In genomic region chr11:118673361-118674093, GRCh38 we compare ENCODE assay signal across 18 cellular contexts. TPM values are rescaled to one million over a fixed set of nuclear protein-coding genes. Genes with fewer than 3 reads are reported as not detected.
DNase-seq lines count a peak whose midpoint lies in the region; ATAC-seq, FAIRE-seq and TF ChIP-seq lines count a peak whose summit lies in the region.
"Had no signal": no experiment of that assay in that cellular context is flagged by ENCODE, and none has a peak within 500 bp of the region (broad histone marks: within the 10 kb centered on the region; RNA-seq: fewer than 3 reads in every experiment).

No MANE protein-coding gene starts in this region.

- H4K20me1 ChIP-seq in HepG2 (ENCODE audit: insufficient read depth, low read length), result no peaks in the 10 kb centered on the region

- no peak overlapping the region for H3K27ac Mint-ChIP-seq in activated T-cell treated with anti-CD3 and anti-CD28 coated beads, Interleukin-2, amount 50 U/mL, for 24 hours
- H3K27ac Mint-ChIP-seq: CD4-positive, alpha-beta T cell had no signal

- H3K4me3 Mint-ChIP-seq in activated T-cell treated with anti-CD3 and anti-CD28 coated beads, Interleukin-2, amount 50 U/mL, for 24 hours, result no peak overlapping the region
- H3K4me3 Mint-ChIP-seq: CD4-positive, alpha-beta T cell had no signal

- no peaks in the 10 kb centered on the region for H3K27me3 ChIP-seq in HepG2 (ENCODE audit: control insufficient read depth in 1 of 2, insufficient read depth in 2 of 2, low read length in 2 of 2)
- H3K27me3 ChIP-seq: BE2C, SJSA1 had no signal

- no peak overlapping the region for H2AFZ ChIP-seq in HepG2 (ENCODE audit: low read length)

- no peak for TF ChIP-seq CTCF in HepG2 (CRISPR knock-in tag; IDR thresholded peaks at IDR 0.05)

- TF ChIP-seq RAD21 in HepG2 (CRISPR knock-in tag; IDR thresholded peaks at IDR 0.05), result no peak

- H3K9me3 ChIP-seq in HepG2 (ENCODE audit: low read length), result no peaks in the 10 kb centered on the region
- H3K9me3 ChIP-seq: SJSA1 had no signal

- peak; percentile 2 for DNase-seq in activated T-cell treated with anti-CD3 and anti-CD28 coated beads, Interleukin-2, amount 50 U/mL, for 24 hours
- DNase-seq in activated T-cell treated with anti-CD3 and anti-CD28 coated beads, Interleukin-2, amount 50 U/mL, for 1 hour, result no peak
- peak; percentile 77 for DNase-seq in cerebellar cortex (ENCODE audit: low spot score)
- peak; percentile 97 for DNase-seq in HepG2 (ENCODE audit: low spot score)
- peak; percentile 46 for DNase-seq in superior temporal gyrus (ENCODE audit: extremely low spot score)
- DNase-seq in HUDEP-2 (lab: John Stamatoyannopoulos, UW; ENCODE audit: unreplicated experiment in 76 of 76), result no peak
- no peak for DNase-seq in NOMO-1 (lab: John Stamatoyannopoulos, UW; ENCODE audit: unreplicated experiment in 2 of 2)
- DNase-seq: 8988T; BE2C; CD4-positive, alpha-beta T cell; DMS79; KG1; NCI-H1436; NCI-H2029 treated with DMSO at 0.1 percent for 48 hours; NCI-H510A treated with DMSO at 0.1 percent for 48 hours had no signal

- peaks cover 5% of the 10 kb centered on the region for H3K9me3 Mint-ChIP-seq in activated T-cell treated with anti-CD3 and anti-CD28 coated beads, Interleukin-2, amount 50 U/mL, for 24 hours

- WGBS in HepG2 (ENCODE audit: low lambda C conversion rate), result 9% methylated on average over 5 of the region's 6 CpGs

- ATAC-seq in HepG2, result peak; percentile 96
- ATAC-seq in HG03571 (IDR thresholded peaks at IDR 0.05; ENCODE audit: unreplicated experiment), result no peak

- POLR2A ChIA-PET in HepG2 (lab: Yijun Ruan, JAX), result interaction anchor here (1.0 to 2.4 kb wide), 12 partner anchors 9 to 384 kb away, joined by 3 to 15 read pairs (median 6); partner anchors contain the start of genes DDX6 and HYOU1

- FAIRE-seq in HepG2 (lab: Jason Lieb, UNC), result peak; percentile 89

- no peaks in the 10 kb centered on the region for H3K36me3 ChIP-seq in HepG2 (replicated peaks in 1 of 2; ENCODE audit: control insufficient read depth in 1 of 2, insufficient read depth in 2 of 2, low read length in 2 of 2)
- H3K36me3 ChIP-seq: BE2C, SJSA1 had no signal

- CTCF ChIA-PET in HepG2 (lab: Yijun Ruan, JAX; ENCODE audit: low intra/inter-chr PET ratio, low total read pairs), result interaction anchor here (2.1 kb wide), 1 partner anchor 14 kb away, joined by 7 read pairs; no protein-coding TSS in a partner anchor

- BruUV-seq in HepG2 (replicated peaks; lab: Mats Ljungman, UMichigan), result no TSS peak

- TF ChIP-seq EP300 in HepG2 (IDR thresholded peaks at IDR 0.05; ENCODE audit: low read depth in 2 of 2, low read length in 2 of 2) (peak; percentile 16 to 77; a peak in 2 of 4 replicates), HepG2 (CRISPR knock-in tag; IDR thresholded peaks at IDR 0.05; ENCODE audit: borderline replicate concordance) (no peak; the same call in 1 of the 2 replicates)

- H3K4me2 ChIP-seq in HepG2 (ENCODE audit: low read depth, low read length), result peak overlapping the region; percentile 75

- in situ Hi-C loops in HepG2 (cut with HindIII; ENCODE audit: extremely low pct_ligation_motif_present, low pct_unique_long_range_greater_than_20kb), result no loop called here

- H3K36me3 Mint-ChIP-seq in activated T-cell treated with anti-CD3 and anti-CD28 coated beads, Interleukin-2, amount 50 U/mL, for 24 hours (ENCODE audit: low read depth), result no peaks in the 10 kb centered on the region

- no peaks in the 10 kb centered on the region for H3K4me1 Mint-ChIP-seq in activated T-cell treated with anti-CD3 and anti-CD28 coated beads, Interleukin-2, amount 50 U/mL, for 24 hours (ENCODE audit: low read depth)

- no peaks in the 10 kb centered on the region for H3K27me3 Mint-ChIP-seq in activated T-cell treated with anti-CD3 and anti-CD28 coated beads, Interleukin-2, amount 50 U/mL, for 24 hours

- H3K9ac ChIP-seq in HepG2 (ENCODE audit: insufficient read depth, low read depth, low read length), result 0 out of 2 replicates have a peak overlapping the region, but pooled peaks have one; percentile 47

- peaks cover 46% of the 10 kb centered on the region for H3K4me1 ChIP-seq in HepG2 (ENCODE audit: insufficient read depth, low read length)
- H3K4me1 ChIP-seq: BE2C, SJSA1 had no signal

- intact Hi-C loops in HepG2 (cut with micrococcal nuclease; ENCODE audit: unreplicated experiment), result loop anchor here (1.0 kb wide), 1 partner anchor 12 kb away; no protein-coding TSS in a partner anchor

- H3K27ac ChIP-seq in HepG2 (ENCODE audit: extremely low read length, insufficient read depth, low read length), result peak overlapping the region; percentile 76
- H3K27ac ChIP-seq: SJSA1 had no signal

- TF ChIP-seq POLR2A in HepG2 (IDR thresholded peaks at IDR 0.05; ENCODE audit: insufficient read depth in 1 of 2, low read depth in 2 of 2, low read length in 2 of 2), result no peak; a peak in 1 of 4 replicates

- no peaks in the 10 kb centered on the region for H3K79me2 ChIP-seq in HepG2 (ENCODE audit: insufficient read depth, low read length)

- H3K4me3 ChIP-seq in HepG2 (replicated peaks in 1 of 3; ENCODE audit: insufficient read depth in 1 of 3, low read depth in 2 of 3, low read length in 3 of 3), result peak overlapping the region in 1 of 3 experiments; percentile 1; a peak in 1 of 6 replicates
- H3K4me3 ChIP-seq: SJSA1 had no signal

TF ChIP-seq in HepG2, 621 proteins besides CTCF, POLR2A, EP300 and RAD21 (continues in another document):
- TF ChIP-seq HNRNPUL1 (IDR thresholded peaks at IDR 0.05; ENCODE audit: low read depth, low read length), result no peak
- no peak for TF ChIP-seq ZNF230 (CRISPR knock-in tag; IDR thresholded peaks at IDR 0.05)
- no peak for TF ChIP-seq RARG (CRISPR knock-in tag; IDR thresholded peaks at IDR 0.05; ENCODE audit: low read depth)
- TF ChIP-seq ZNF484 (CRISPR knock-in tag; IDR thresholded peaks at IDR 0.05; ENCODE audit: borderline replicate concordance, low read depth), result no peak
- TF ChIP-seq ZNF883 (CRISPR knock-in tag; IDR thresholded peaks at IDR 0.05; ENCODE audit: not compliant biosample characterization), result no peak
- TF ChIP-seq ZFP37 (CRISPR knock-in tag; IDR thresholded peaks at IDR 0.05; ENCODE audit: borderline replicate concordance), result no peak
- peak; percentile 64; the same call in 1 of the 2 replicates for TF ChIP-seq HNF1B (CRISPR knock-in tag; IDR thresholded peaks at IDR 0.05)
- TF ChIP-seq ZFYVE20 (CRISPR knock-in tag; IDR thresholded peaks at IDR 0.05; ENCODE audit: borderline replicate concordance, low read depth), result no peak
- TF ChIP-seq ZNF512 (CRISPR knock-in tag; IDR thresholded peaks at IDR 0.05), result no peak
- TF ChIP-seq ZNF10 (CRISPR knock-in tag; IDR thresholded peaks at IDR 0.05; ENCODE audit: borderline replicate concordance, low read depth), result no peak
- no peak for TF ChIP-seq KAT7 (CRISPR knock-in tag; IDR thresholded peaks at IDR 0.05; ENCODE audit: borderline replicate concordance)
- TF ChIP-seq PITX1 (CRISPR knock-in tag; IDR thresholded peaks at IDR 0.05), result peak; percentile 86
- no peak; the same call in 1 of the 2 replicates for TF ChIP-seq MED1 (CRISPR knock-in tag; IDR thresholded peaks at IDR 0.05)

RNA-seq across cellular contexts. Expression of gene TREH, which starts 5.9 kb away (rescaled TPM):
- total RNA-seq in HepG2 (2016; rRNA removed; fragmentation: Illumina TruSeq; extraction: Trizol), result 0.46 and 0.86 TPM in 2 replicates
- total RNA-seq in HepG2 (2016; cell fraction: cytosol; rRNA removed; fragmentation: Illumina TruSeq; extraction: Trizol; ENCODE audit: low read depth), result 0.51 and 0.71 TPM in 2 replicates
- 0.13 and 1.3 TPM in 2 replicates for total RNA-seq in HepG2 (2016; cell fraction: insoluble cytoplasmic fraction; rRNA removed; fragmentation: Illumina TruSeq; extraction: Trizol)
- total RNA-seq in HepG2 (2016; cell fraction: membrane; rRNA removed; fragmentation: Illumina TruSeq; extraction: Trizol), result 0.24 and 0.59 TPM in 2 replicates
- total RNA-seq in HepG2 (2016; cell fraction: nucleus; rRNA removed; fragmentation: Illumina TruSeq; extraction: Trizol), result 1.1 and 2.0 TPM in 2 replicates
- 0.50 and 0.53 TPM in 2 replicates for polyA plus RNA-seq in HepG2 (2011; rRNA removed)
- polyA plus RNA-seq in HepG2 (2011; cell fraction: cytosol; rRNA removed), result 0.09 and 0.11 TPM in 2 replicates
- polyA plus RNA-seq in HepG2 (2011; cell fraction: nucleus; rRNA removed), result 2.1 and 2.9 TPM in 2 replicates
- 0.63 and 1.1 TPM in 2 replicates for polyA plus RNA-seq in HepG2 (2012)
- polyA plus RNA-seq in HepG2 (2016; cell fraction: cytosol; fragmentation: Illumina TruSeq; extraction: Trizol; ENCODE audit: low read depth), result 0.17 and 0.23 TPM in 2 replicates
- 0.19 and 0.55 TPM in 2 replicates for polyA plus RNA-seq in HepG2 (2016; cell fraction: insoluble cytoplasmic fraction; fragmentation: Illumina TruSeq; extraction: Trizol; ENCODE audit: low read depth)
- polyA plus RNA-seq in HepG2 (2016; cell fraction: membrane; fragmentation: Illumina TruSeq; extraction: Trizol; ENCODE audit: low read depth), result 0.40 and 0.50 TPM in 2 replicates
- polyA plus RNA-seq in HepG2 (2016; cell fraction: nucleus; fragmentation: Illumina TruSeq; extraction: Trizol; ENCODE audit: insufficient read depth, low read depth), result 2.4 and 2.9 TPM in 2 replicates
- polyA minus RNA-seq in HepG2 (2011; rRNA and poly(A)+ RNA removed; ENCODE audit: low replicate concordance), result 0.76 TPM in 1 of 2 replicates, not detected in the other
- not detected in 2 replicates for polyA minus RNA-seq in HepG2 (2011; cell fraction: cytosol; rRNA and poly(A)+ RNA removed)
- polyA minus RNA-seq in HepG2 (2011; cell fraction: nucleus; rRNA and poly(A)+ RNA removed), result 2.3 and 3.2 TPM in 2 replicates
- total RNA-seq: CD4-positive, alpha-beta T cell; RPMI7951; SJSA1 had no signal

Comparison
In these comparisons a context has a peak if more than half of its experiments do, and no peak if none do; other contexts are left out.
1. DNase-seq: peak in activated T-cell treated with anti-CD3 and anti-CD28 coated beads, Interleukin-2, amount 50 U/mL, for 24 hours (single experiment), cerebellar cortex (single experiment), HepG2 (single experiment) and superior temporal gyrus (single experiment); none in activated T-cell treated with anti-CD3 and anti-CD28 coated beads, Interleukin-2, amount 50 U/mL, for 1 hour (single experiment), HUDEP-2 (0 of 76) and NOMO-1 (0 of 2).